Comparison of ENCODE assay signal across 24 cellular contexts in genomic region chr15:83018477-83018876, GRCh38.
"Had no signal": no experiment of that assay in that cellular context is flagged by ENCODE, and none has a peak within 500 bp of the region (broad histone marks: within the 10 kb centered on the region; RNA-seq: fewer than 3 reads in every experiment).

No MANE protein-coding gene starts in this region.

- H3K27me3 Mint-ChIP-seq: activated CD4-positive, alpha-beta memory T cell treated with anti-CD3 and anti-CD28 coated beads, Interleukin-2, amount 10 ng/mL, durations not matched to agents 7 days and 5 days; activated CD4-positive, alpha-beta T cell treated with anti-CD3 and anti-CD28 coated beads for 36 hours; dendritic cell treated with granulocyte-macrophage colony-stimulating factor and Interleukin-4, amounts not matched to agents 40 ng/mL and 50 ng/mL, for 4 days had no signal

- H3K4me2 ChIP-seq: neural progenitor cell, smooth muscle cell had no signal

- H3K27ac Mint-ChIP-seq: activated CD4-positive, alpha-beta memory T cell treated with anti-CD3 and anti-CD28 coated beads, Interleukin-2, amount 10 ng/mL, durations not matched to agents 7 days and 5 days; activated CD4-positive, alpha-beta T cell treated with anti-CD3 and anti-CD28 coated beads for 36 hours; dendritic cell treated with granulocyte-macrophage colony-stimulating factor and Interleukin-4, amounts not matched to agents 40 ng/mL and 50 ng/mL, for 4 days; neural progenitor cell; T-helper 2 cell treated with Interferon-gamma antibody and Interleukin-4, amounts not matched to agents 5 μg/mL and 100 μg/mL, for 36 hours; WTC11 had no signal

- FAIRE-seq: endothelial cell of umbilical vein, keratinocyte, TTC549 had no signal

- H3K27ac ChIP-seq: ascending aorta, breast epithelium, foreskin keratinocyte, neural progenitor cell, right lobe of liver, thoracic aorta, upper lobe of right lung had no signal

- ATAC-seq: activated CD4-positive, alpha-beta T cell treated with anti-CD3 and anti-CD28 coated beads for 36 hours; foreskin keratinocyte; left lobe of liver; right lobe of liver; stimulated activated effector memory CD8-positive, alpha-beta T cell treated with anti-CD3 and anti-CD28 coated beads, Interleukin-12 subunit alpha, Interleukin-12 subunit beta, amount 100 ng/mL, for 72 hours; upper lobe of right lung; WTC11 had no signal

- H3K4me3 ChIP-seq: ascending aorta, breast epithelium, neural progenitor cell, right lobe of liver, smooth muscle cell, thoracic aorta, upper lobe of right lung had no signal

- H2AFZ ChIP-seq: neural progenitor cell had no signal

- H3K4me3 Mint-ChIP-seq: activated CD4-positive, alpha-beta memory T cell treated with anti-CD3 and anti-CD28 coated beads, Interleukin-2, amount 10 ng/mL, durations not matched to agents 7 days and 5 days; activated CD4-positive, alpha-beta T cell treated with anti-CD3 and anti-CD28 coated beads for 36 hours; dendritic cell treated with granulocyte-macrophage colony-stimulating factor and Interleukin-4, amounts not matched to agents 40 ng/mL and 50 ng/mL, for 4 days; neural progenitor cell; stimulated activated effector memory CD8-positive, alpha-beta T cell treated with anti-CD3 and anti-CD28 coated beads, Interleukin-12 subunit alpha, Interleukin-12 subunit beta, amount 100 ng/mL, for 72 hours; T-helper 2 cell treated with Interferon-gamma antibody and Interleukin-4, amounts not matched to agents 5 μg/mL and 100 μg/mL, for 36 hours; WTC11 had no signal

- H3K9me3 ChIP-seq: ascending aorta, breast epithelium, right lobe of liver, thoracic aorta, upper lobe of right lung had no signal

- H3K9ac ChIP-seq: neural progenitor cell had no signal

- H3K27me3 ChIP-seq: ascending aorta, breast epithelium, foreskin keratinocyte, neural progenitor cell, right lobe of liver, upper lobe of right lung had no signal

- H3K9me3 Mint-ChIP-seq: activated CD4-positive, alpha-beta memory T cell treated with anti-CD3 and anti-CD28 coated beads, Interleukin-2, amount 10 ng/mL, durations not matched to agents 7 days and 5 days; dendritic cell treated with granulocyte-macrophage colony-stimulating factor and Interleukin-4, amounts not matched to agents 40 ng/mL and 50 ng/mL, for 4 days; neural progenitor cell; stimulated activated effector memory CD8-positive, alpha-beta T cell treated with anti-CD3 and anti-CD28 coated beads, Interleukin-12 subunit alpha, Interleukin-12 subunit beta, amount 100 ng/mL, for 72 hours; T-helper 2 cell treated with Interferon-gamma antibody and Interleukin-4, amounts not matched to agents 5 μg/mL and 100 μg/mL, for 36 hours; WTC11 had no signal

- DNase-seq: activated CD4-positive, alpha-beta memory T cell treated with anti-CD3 and anti-CD28 coated beads, Interleukin-2, amount 10 ng/mL, durations not matched to agents 7 days and 5 days; activated CD4-positive, alpha-beta T cell treated with anti-CD3 and anti-CD28 coated beads for 36 hours; activated effector memory CD4-positive, alpha-beta T cell treated with anti-CD3 and anti-CD28 coated beads, Interleukin-2, amount 50 U/mL, for 16 hours; activated naive CD4-positive, alpha-beta T cell treated with anti-CD3 and anti-CD28 coated beads, Interleukin-2, amount 50 U/mL, for 16 hours; activated T-cell treated with anti-CD3 and anti-CD28 coated beads, Interleukin-2, amount 50 U/mL, for 48 hours; effector memory CD4-positive, alpha-beta T cell; foreskin keratinocyte; hypothalamus; right lobe of liver; stimulated activated CD4-positive, alpha-beta T cell treated with anti-CD3 and anti-CD28 coated beads, Interleukin-4, amount 100 ng/mL, for 24 hours; upper lobe of right lung had no signal

- H3K4me1 ChIP-seq: ascending aorta, breast epithelium, foreskin keratinocyte, neural progenitor cell, right lobe of liver, upper lobe of right lung had no signal
